In genomic region chr6:27545271-27546046, GRCh38 we compare ENCODE assay signal across 1 cellular context.
A peak's percentile ranks its signal among the peaks of the same experiment; 100 is the strongest.
TF ChIP-seq lines count a peak whose summit lies in the region.

No MANE protein-coding gene starts in this region.

TF ChIP-seq in HepG2, 621 proteins besides CTCF, POLR2A, EP300 and RAD21 (continued from another document and continues in another):
- no peak for TF ChIP-seq TRIM22 (IDR thresholded peaks at IDR 0.05)
- TF ChIP-seq ZNF773 (CRISPR knock-in tag; IDR thresholded peaks at IDR 0.05; ENCODE audit: borderline replicate concordance), result no peak
- peak; percentile 57; the same call in 1 of the 2 replicates for TF ChIP-seq KMT2A (CRISPR knock-in tag; IDR thresholded peaks at IDR 0.05)
- no peak for TF ChIP-seq PREB (CRISPR knock-in tag; IDR thresholded peaks at IDR 0.05)
- TF ChIP-seq CHD4 (IDR thresholded peaks at IDR 0.05; ENCODE audit: borderline replicate concordance, low read length), result no peak
- TF ChIP-seq TCF7 (IDR thresholded peaks at IDR 0.05; ENCODE audit: low read depth), result no peak
- TF ChIP-seq ZNF7 (CRISPR knock-in tag; IDR thresholded peaks at IDR 0.05), result no peak
- peak; percentile 69 for TF ChIP-seq ZBTB38 (CRISPR knock-in tag; IDR thresholded peaks at IDR 0.05)
- no peak for TF ChIP-seq IRX3 (CRISPR knock-in tag; IDR thresholded peaks at IDR 0.05; ENCODE audit: borderline replicate concordance, low read depth)
- TF ChIP-seq GLI4 (CRISPR knock-in tag; IDR thresholded peaks at IDR 0.05; ENCODE audit: borderline replicate concordance), result no peak
- TF ChIP-seq FOXA1 (IDR thresholded peaks at IDR 0.05), result no peak
- TF ChIP-seq FOXA1 (CRISPR knock-in tag; IDR thresholded peaks at IDR 0.05), result no peak
- TF ChIP-seq ZNF720 (CRISPR knock-in tag; IDR thresholded peaks at IDR 0.05), result no peak
- no peak for TF ChIP-seq ZNF282 (IDR thresholded peaks at IDR 0.05; ENCODE audit: partially characterized antibody)
- TF ChIP-seq NCOA2 (CRISPR knock-in tag; IDR thresholded peaks at IDR 0.05), result peak; percentile 36; the same call in 1 of the 2 replicates
- TF ChIP-seq HOMEZ (CRISPR knock-in tag; IDR thresholded peaks at IDR 0.05; ENCODE audit: low read depth), result peak; percentile 39
- TF ChIP-seq DBP (CRISPR knock-in tag; IDR thresholded peaks at IDR 0.05; ENCODE audit: not compliant biosample characterization), result no peak
- TF ChIP-seq CBFB (CRISPR knock-in tag; IDR thresholded peaks at IDR 0.05), result no peak; the same call in 1 of the 2 replicates
- TF ChIP-seq MIER2 (CRISPR knock-in tag; IDR thresholded peaks at IDR 0.05), result peak; percentile 83
- TF ChIP-seq NR3C1 (CRISPR knock-in tag; IDR thresholded peaks at IDR 0.05), result no peak
- peak; percentile 71 for TF ChIP-seq TARDBP (CRISPR knock-in tag; IDR thresholded peaks at IDR 0.05)
- TF ChIP-seq RORA (CRISPR knock-in tag; IDR thresholded peaks at IDR 0.05), result no peak; the same call in 1 of the 2 replicates
- TF ChIP-seq FOXO4 (CRISPR knock-in tag; conservative IDR thresholded peaks at IDR 0.05), result no peak
- peak; percentile 52; the same call in 1 of the 2 replicates for TF ChIP-seq ELF3 (CRISPR knock-in tag; IDR thresholded peaks at IDR 0.05)
- no peak for TF ChIP-seq ZNF296 (CRISPR knock-in tag; conservative IDR thresholded peaks at IDR 0.05)
- no peak; the same call in 1 of the 2 replicates for TF ChIP-seq RARA (CRISPR knock-in tag; IDR thresholded peaks at IDR 0.05)
- no peak for TF ChIP-seq BATF2 (CRISPR knock-in tag; IDR thresholded peaks at IDR 0.05)
- TF ChIP-seq ZNF879 (CRISPR knock-in tag; IDR thresholded peaks at IDR 0.05), result no peak
- no peak for TF ChIP-seq ZNF570 (CRISPR knock-in tag; IDR thresholded peaks at IDR 0.05; ENCODE audit: borderline replicate concordance)
- no peak for TF ChIP-seq ZNF207 (IDR thresholded peaks at IDR 0.05; ENCODE audit: borderline replicate concordance)
- no peak; the same call in 1 of the 2 replicates for TF ChIP-seq ZSCAN22 (CRISPR knock-in tag; IDR thresholded peaks at IDR 0.05)
- TF ChIP-seq HNRNPLL (IDR thresholded peaks at IDR 0.05; ENCODE audit: low read depth, low read length, poor library complexity, severe bottlenecking), result peak; percentile 25
- 0 out of 2 replicates have a peak, but pooled peaks have one; percentile 15 for TF ChIP-seq TOE1 (CRISPR knock-in tag; IDR thresholded peaks at IDR 0.05)
- no peak; the same call in 1 of the 2 replicates for TF ChIP-seq KLF6 (CRISPR knock-in tag; IDR thresholded peaks at IDR 0.05)
- TF ChIP-seq ISL2 (CRISPR knock-in tag; IDR thresholded peaks at IDR 0.05), result peak; percentile 79; the same call in 1 of the 2 replicates
- TF ChIP-seq REXO4 (CRISPR knock-in tag; IDR thresholded peaks at IDR 0.05; ENCODE audit: borderline replicate concordance), result no peak
- TF ChIP-seq KLF13 (CRISPR knock-in tag; IDR thresholded peaks at IDR 0.05), result no peak
- no peak for TF ChIP-seq ZNF660 (CRISPR knock-in tag; IDR thresholded peaks at IDR 0.05; ENCODE audit: borderline replicate concordance, low read depth)
- peak; percentile 74 for TF ChIP-seq THAP11 (CRISPR knock-in tag; IDR thresholded peaks at IDR 0.05)
- no peak for TF ChIP-seq PBX3 (CRISPR knock-in tag; IDR thresholded peaks at IDR 0.05; ENCODE audit: borderline replicate concordance)
- TF ChIP-seq IRF2 (CRISPR knock-in tag; IDR thresholded peaks at IDR 0.05), result peak; percentile 64; the same call in 1 of the 2 replicates
- TF ChIP-seq KDM5B (CRISPR knock-in tag; IDR thresholded peaks at IDR 0.05; ENCODE audit: borderline replicate concordance), result peak; percentile 86
- no peak for TF ChIP-seq JUN (CRISPR knock-in tag; IDR thresholded peaks at IDR 0.05)
- TF ChIP-seq GATA4 (IDR thresholded peaks at IDR 0.05; ENCODE audit: borderline replicate concordance, low read depth), result no peak
- 0 out of 2 replicates have a peak, but pooled peaks have one; percentile 68 for TF ChIP-seq NFAT5 (CRISPR knock-in tag; IDR thresholded peaks at IDR 0.05)
- no peak for TF ChIP-seq MTF2 (CRISPR knock-in tag; IDR thresholded peaks at IDR 0.05; ENCODE audit: borderline replicate concordance)
- TF ChIP-seq TOPORS (CRISPR knock-in tag; IDR thresholded peaks at IDR 0.05), result no peak
- TF ChIP-seq DMTF1 (CRISPR knock-in tag; IDR thresholded peaks at IDR 0.05), result no peak
- TF ChIP-seq DZIP1 (CRISPR knock-in tag; IDR thresholded peaks at IDR 0.05), result no peak
- no peak; the same call in 1 of the 2 replicates for TF ChIP-seq SMAD1 (CRISPR knock-in tag; IDR thresholded peaks at IDR 0.05; ENCODE audit: borderline replicate concordance, low read depth)
- TF ChIP-seq KDM6A (CRISPR knock-in tag; IDR thresholded peaks at IDR 0.05; ENCODE audit: low read depth), result no peak
